In the genomic region with DNA sequence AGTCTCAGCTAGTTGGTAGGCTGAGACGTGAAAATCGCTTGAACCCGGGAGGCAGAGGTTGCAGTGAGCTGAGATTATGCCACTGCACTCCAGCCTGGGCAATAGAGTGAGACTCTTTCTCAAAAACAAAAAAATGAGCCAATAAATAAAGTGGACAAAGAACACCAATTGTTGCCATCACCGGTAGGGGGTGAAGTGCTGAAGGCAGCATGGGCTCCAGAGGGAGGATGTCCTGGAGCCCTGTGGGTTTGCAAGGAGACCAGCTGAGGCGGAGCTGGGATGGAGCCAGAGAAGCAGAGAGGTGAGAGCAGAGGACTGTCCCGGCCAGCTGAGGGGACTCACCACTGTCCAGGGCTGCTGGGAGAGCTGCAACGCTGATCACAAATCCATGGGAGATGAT, we compare ENCODE assay signal across 24 cellular contexts. TPM values are rescaled to one million over a fixed set of nuclear protein-coding genes. Genes with fewer than 3 reads are reported as not detected.
DNase-seq lines count a peak whose midpoint lies in the region; ATAC-seq and TF ChIP-seq lines count a peak whose summit lies in the region.
"Had no signal": no experiment of that assay in that cellular context is flagged by ENCODE, and none has a peak within 500 bp of the region (broad histone marks: within the 10 kb centered on the region; RNA-seq: fewer than 3 reads in every experiment).

No MANE protein-coding gene starts in this region.

- no peak overlapping the region for H3K4me3 ChIP-seq in OCI-LY1 (ENCODE audit: low read depth, low read length, poor library complexity, severe bottlenecking)
- no peak overlapping the region for H3K4me3 ChIP-seq in Caco-2 (ENCODE audit: low read depth, low read length)
- H3K4me3 ChIP-seq: prostate gland, sigmoid colon, SK-N-MC, suprapubic skin had no signal

- DNase-seq in HuH-7 (ENCODE audit: low spot score) (peak; percentile 62), foreskin keratinocyte (no peak), Caco-2 (no peak)
- DNase-seq in activated CD8-positive, alpha-beta memory T cell treated with anti-CD3 and anti-CD28 coated beads, Interleukin-2, amount 10 ng/mL, durations not matched to agents 7 days and 5 days = no peak
- DNase-seq: activated CD8-positive, alpha-beta T cell treated with anti-CD3 and anti-CD28 coated beads for 36 hours; DND-41; effector CD8-positive, alpha-beta T cell; Karpas-422; left ventricle myocardium superior; MV-4-11; NCI-H1694; NCI-H524 treated with DMSO at 0.1 percent for 48 hours; sigmoid colon; stimulated activated naive B cell treated with anti-CD40 and anti-IgM and Interleukin-4, amounts not matched to agents 10 μg/mL and 1 μg/mL and 100 μg/mL, for 72 hours had no signal

- H3K36me3 ChIP-seq in OCI-LY1 (ENCODE audit: insufficient read depth, low read length) (no peaks in the 10 kb centered on the region), Caco-2 (ENCODE audit: control insufficient read depth, insufficient read depth, low read length) (no peaks in the 10 kb centered on the region)
- H3K36me3 ChIP-seq: neutrophil, prostate gland, sigmoid colon, suprapubic skin had no signal

- H3K27me3 ChIP-seq in OCI-LY1 (ENCODE audit: insufficient read depth, low read length) (no peaks in the 10 kb centered on the region), foreskin keratinocyte (no peaks in the 10 kb centered on the region), Caco-2 (replicated peaks; ENCODE audit: control insufficient read depth, insufficient read depth, low read length) (no peaks in the 10 kb centered on the region)
- H3K27me3 ChIP-seq: sigmoid colon, suprapubic skin had no signal

- ATAC-seq in foreskin keratinocyte = no peak
- no peak for ATAC-seq in activated CD8-positive, alpha-beta memory T cell treated with anti-CD3 and anti-CD28 coated beads, Interleukin-2, amount 10 ng/mL, durations not matched to agents 7 days and 5 days
- ATAC-seq: activated CD8-positive, alpha-beta T cell treated with anti-CD3 and anti-CD28 coated beads for 36 hours; activated naive CD4-positive, alpha-beta T cell treated with anti-CD3 and anti-CD28 coated beads, Interleukin-2, amount 50 U/mL, for 72 hours; left ventricle myocardium superior; stimulated activated naive B cell treated with anti-CD40 and anti-IgM and Interleukin-4, amounts not matched to agents 10 μg/mL and 1 μg/mL and 100 μg/mL, for 72 hours had no signal

- no peaks in the 10 kb centered on the region for H3K4me1 Mint-ChIP-seq in Caco-2 (ENCODE audit: low read depth, unreplicated experiment)
- H3K4me1 Mint-ChIP-seq in activated CD8-positive, alpha-beta memory T cell treated with anti-CD3 and anti-CD28 coated beads, Interleukin-2, amount 10 ng/mL, durations not matched to agents 7 days and 5 days = peaks cover 3% of the 10 kb centered on the region

- CTCF ChIA-PET in Caco-2 (lab: Charles Lee) = no interaction called here
- CTCF ChIA-PET in activated CD8-positive, alpha-beta memory T cell treated with anti-CD3 and anti-CD28 coated beads, Interleukin-2, amount 10 ng/mL, durations not matched to agents 7 days and 5 days (lab: Charles Lee) = interaction anchor here (1.4 kb wide), 1 partner anchor 9 kb away, joined by 5 read pairs; no protein-coding TSS in a partner anchor

- intact Hi-C loops in Caco-2 (cut with micrococcal nuclease; ENCODE audit: unreplicated experiment) = no loop called here

- TF ChIP-seq CTCF in OCI-LY1 (IDR thresholded peaks at IDR 0.05; ENCODE audit: low read length) = peak; percentile 23; the same call in 1 of the 2 replicates
- peak; percentile 4 for TF ChIP-seq CTCF in foreskin keratinocyte (conservative IDR thresholded peaks at IDR 0.05)
- no peak for TF ChIP-seq CTCF in Caco-2 (IDR thresholded peaks at IDR 0.05; ENCODE audit: insufficient read depth in 1 of 2, low read depth in 1 of 2, low read length in 1 of 2, severe bottlenecking in 1 of 2, unreplicated experiment in 1 of 2)

- H3K9me3 ChIP-seq in OCI-LY1 (ENCODE audit: low read length) (no peaks in the 10 kb centered on the region), Caco-2 (no peaks in the 10 kb centered on the region)
- H3K9me3 ChIP-seq: neutrophil, prostate gland, sigmoid colon, suprapubic skin had no signal

- H2AFZ ChIP-seq in OCI-LY1 (ENCODE audit: low read length) = no peak overlapping the region

- H3K27ac ChIP-seq in OCI-LY1 (ENCODE audit: low read depth, low read length, poor library complexity, severe bottlenecking) (no peak overlapping the region), foreskin keratinocyte (no peak overlapping the region)
- H3K27ac ChIP-seq: C4-2B, neutrophil, prostate gland, sigmoid colon, SK-N-MC, suprapubic skin had no signal

- H3K4me3 Mint-ChIP-seq in Caco-2 (ENCODE audit: unreplicated experiment) = no peak overlapping the region
- no peak overlapping the region for H3K4me3 Mint-ChIP-seq in activated CD8-positive, alpha-beta memory T cell treated with anti-CD3 and anti-CD28 coated beads, Interleukin-2, amount 10 ng/mL, durations not matched to agents 7 days and 5 days
- H3K4me3 Mint-ChIP-seq: activated CD8-positive, alpha-beta T cell treated with anti-CD3 and anti-CD28 coated beads for 36 hours; stimulated activated naive B cell treated with anti-CD40 and anti-IgM and Interleukin-4, amounts not matched to agents 10 μg/mL and 1 μg/mL and 100 μg/mL, for 72 hours had no signal

- peaks cover 29% of the 10 kb centered on the region for H3K4me1 ChIP-seq in OCI-LY1 (ENCODE audit: insufficient read depth, low read length, severe bottlenecking)
- H3K4me1 ChIP-seq in foreskin keratinocyte = peaks cover 35% of the 10 kb centered on the region
- peaks cover 7% of the 10 kb centered on the region; the same call in 1 of the 2 replicates for H3K4me1 ChIP-seq in Caco-2
- H3K4me1 ChIP-seq: prostate gland, sigmoid colon had no signal

- no peak overlapping the region for H3K9ac ChIP-seq in OCI-LY1 (ENCODE audit: low read length)

- H3K9me2 ChIP-seq in OCI-LY1 (ENCODE audit: low read depth, low read length) = no peaks in the 10 kb centered on the region

- H3F3A ChIP-seq in OCI-LY1 (ENCODE audit: insufficient read depth, low read length) = peaks cover 3% of the 10 kb centered on the region; the same call in 1 of the 2 replicates

- no peak overlapping the region for H3K4me2 ChIP-seq in OCI-LY1 (ENCODE audit: low read length)

- POLR2A ChIA-PET in Caco-2 (lab: Charles Lee) = no interaction called here

- no peaks in the 10 kb centered on the region for H3K27me3 Mint-ChIP-seq in Caco-2 (ENCODE audit: insufficient read depth, unreplicated experiment)
- peaks cover 3% of the 10 kb centered on the region for H3K27me3 Mint-ChIP-seq in activated CD8-positive, alpha-beta memory T cell treated with anti-CD3 and anti-CD28 coated beads, Interleukin-2, amount 10 ng/mL, durations not matched to agents 7 days and 5 days

- H3K9me3 Mint-ChIP-seq in Caco-2 (ENCODE audit: unreplicated experiment) = no peaks in the 10 kb centered on the region
- H3K9me3 Mint-ChIP-seq in activated CD8-positive, alpha-beta memory T cell treated with anti-CD3 and anti-CD28 coated beads, Interleukin-2, amount 10 ng/mL, durations not matched to agents 7 days and 5 days (ENCODE audit: low read depth) = no peaks in the 10 kb centered on the region
- H3K9me3 Mint-ChIP-seq: activated CD8-positive, alpha-beta T cell treated with anti-CD3 and anti-CD28 coated beads for 36 hours; activated naive CD4-positive, alpha-beta T cell treated with anti-CD3 and anti-CD28 coated beads, Interleukin-2, amount 50 U/mL, for 72 hours; stimulated activated naive B cell treated with anti-CD40 and anti-IgM and Interleukin-4, amounts not matched to agents 10 μg/mL and 1 μg/mL and 100 μg/mL, for 72 hours had no signal

- H4K20me1 ChIP-seq in OCI-LY1 (ENCODE audit: insufficient read depth, low read length) = no peaks in the 10 kb centered on the region

- no peaks in the 10 kb centered on the region for H3K79me2 ChIP-seq in OCI-LY1 (ENCODE audit: insufficient read depth, low read length)

- BruUV-seq in Caco-2 (replicated peaks; lab: Mats Ljungman, UMichigan) = no TSS peak

- H3K36me3 Mint-ChIP-seq in Caco-2 (ENCODE audit: insufficient read depth, unreplicated experiment) = no peaks in the 10 kb centered on the region
- no peaks in the 10 kb centered on the region for H3K36me3 Mint-ChIP-seq in activated CD8-positive, alpha-beta memory T cell treated with anti-CD3 and anti-CD28 coated beads, Interleukin-2, amount 10 ng/mL, durations not matched to agents 7 days and 5 days
- H3K36me3 Mint-ChIP-seq: activated naive CD4-positive, alpha-beta T cell treated with anti-CD3 and anti-CD28 coated beads, Interleukin-2, amount 50 U/mL, for 72 hours; stimulated activated naive B cell treated with anti-CD40 and anti-IgM and Interleukin-4, amounts not matched to agents 10 μg/mL and 1 μg/mL and 100 μg/mL, for 72 hours had no signal

- no peak overlapping the region for H3K27ac Mint-ChIP-seq in Caco-2 (ENCODE audit: unreplicated experiment)
- no peak overlapping the region for H3K27ac Mint-ChIP-seq in activated CD8-positive, alpha-beta memory T cell treated with anti-CD3 and anti-CD28 coated beads, Interleukin-2, amount 10 ng/mL, durations not matched to agents 7 days and 5 days
- H3K27ac Mint-ChIP-seq: activated CD8-positive, alpha-beta T cell treated with anti-CD3 and anti-CD28 coated beads for 36 hours; activated naive CD4-positive, alpha-beta T cell treated with anti-CD3 and anti-CD28 coated beads, Interleukin-2, amount 50 U/mL, for 72 hours; stimulated activated naive B cell treated with anti-CD40 and anti-IgM and Interleukin-4, amounts not matched to agents 10 μg/mL and 1 μg/mL and 100 μg/mL, for 72 hours had no signal

RNA-seq across cellular contexts. Expression of a gene that starts 13.8 kb away (rescaled TPM):
- total RNA-seq in foreskin keratinocyte (1.4 and 1.5 TPM in 2 replicates), Caco-2 (2022) (1.1 and 1.3 TPM in 2 replicates)
- 0.44 and 0.65 TPM in 2 replicates for polyA plus RNA-seq in foreskin keratinocyte
- under 1 TPM in 1 of 2 experiments, not detected in 1; 0.05 TPM for total RNA-seq in activated CD8-positive, alpha-beta memory T cell treated with anti-CD3 and anti-CD28 coated beads, Interleukin-2, amount 10 ng/mL, durations not matched to agents 7 days and 5 days
- total RNA-seq: activated CD8-positive, alpha-beta T cell treated with anti-CD3 and anti-CD28 coated beads for 36 hours; activated naive CD4-positive, alpha-beta T cell treated with anti-CD3 and anti-CD28 coated beads, Interleukin-2, amount 50 U/mL, for 72 hours; T-helper 1 cell treated with Interleukin-12 subunit alpha and Interleukin-12 subunit beta and Interleukin-4 antibody, amounts not matched to agents 30 ng/mL and 1 ng/mL, for 36 hours had no signal

RNA-seq across cellular contexts. Expression of a gene that starts 17.0 kb away (rescaled TPM):
- total RNA-seq in foreskin keratinocyte (14.5 and 18.0 TPM in 2 replicates), Caco-2 (2022) (57.4 and 63.6 TPM in 2 replicates)
- 7.4 and 8.6 TPM in 2 replicates for polyA plus RNA-seq in foreskin keratinocyte
- 10 to 100 TPM; 31.1 to 33.7 TPM for total RNA-seq in activated CD8-positive, alpha-beta memory T cell treated with anti-CD3 and anti-CD28 coated beads, Interleukin-2, amount 10 ng/mL, durations not matched to agents 7 days and 5 days

RNA-seq across cellular contexts. Expression of a gene that starts 48.2 kb away (rescaled TPM):
- total RNA-seq in foreskin keratinocyte (47.3 and 52.5 TPM in 2 replicates), Caco-2 (2022) (71.6 and 77.6 TPM in 2 replicates)
- 50.5 and 55.2 TPM in 2 replicates for polyA plus RNA-seq in foreskin keratinocyte
- total RNA-seq in activated CD8-positive, alpha-beta memory T cell treated with anti-CD3 and anti-CD28 coated beads, Interleukin-2, amount 10 ng/mL, durations not matched to agents 7 days and 5 days = 10 to 100 TPM; 31.4 to 44.0 TPM

RNA-seq across cellular contexts. Expression of a gene that starts 54.4 kb away (rescaled TPM):
- 0.04 TPM in 1 of 2 replicates, not detected in the other for total RNA-seq in foreskin keratinocyte
- 0.04 TPM in 1 of 2 replicates, not detected in the other for polyA plus RNA-seq in foreskin keratinocyte
- total RNA-seq in Caco-2 (2022) = 0.11 TPM in 1 of 2 replicates, not detected in the other
- under 1 TPM in 1 of 2 experiments, not detected in 1; 0.14 TPM for total RNA-seq in activated CD8-positive, alpha-beta memory T cell treated with anti-CD3 and anti-CD28 coated beads, Interleukin-2, amount 10 ng/mL, durations not matched to agents 7 days and 5 days
- total RNA-seq: activated CD8-positive, alpha-beta T cell treated with anti-CD3 and anti-CD28 coated beads for 36 hours; epithelial cell of proximal tubule; T-helper 1 cell treated with Interleukin-12 subunit alpha and Interleukin-12 subunit beta and Interleukin-4 antibody, amounts not matched to agents 30 ng/mL and 1 ng/mL, for 36 hours; urinary bladder had no signal

Comparison
In these comparisons a context has a peak if more than half of its experiments do, and no peak if none do; other contexts are left out.
1. CTCF ChIP-seq: peak in OCI-LY1 (single experiment) and foreskin keratinocyte (single experiment); none in Caco-2 (0 of 2).